ENCODE assay signal across 3 cellular contexts in the genomic region with DNA sequence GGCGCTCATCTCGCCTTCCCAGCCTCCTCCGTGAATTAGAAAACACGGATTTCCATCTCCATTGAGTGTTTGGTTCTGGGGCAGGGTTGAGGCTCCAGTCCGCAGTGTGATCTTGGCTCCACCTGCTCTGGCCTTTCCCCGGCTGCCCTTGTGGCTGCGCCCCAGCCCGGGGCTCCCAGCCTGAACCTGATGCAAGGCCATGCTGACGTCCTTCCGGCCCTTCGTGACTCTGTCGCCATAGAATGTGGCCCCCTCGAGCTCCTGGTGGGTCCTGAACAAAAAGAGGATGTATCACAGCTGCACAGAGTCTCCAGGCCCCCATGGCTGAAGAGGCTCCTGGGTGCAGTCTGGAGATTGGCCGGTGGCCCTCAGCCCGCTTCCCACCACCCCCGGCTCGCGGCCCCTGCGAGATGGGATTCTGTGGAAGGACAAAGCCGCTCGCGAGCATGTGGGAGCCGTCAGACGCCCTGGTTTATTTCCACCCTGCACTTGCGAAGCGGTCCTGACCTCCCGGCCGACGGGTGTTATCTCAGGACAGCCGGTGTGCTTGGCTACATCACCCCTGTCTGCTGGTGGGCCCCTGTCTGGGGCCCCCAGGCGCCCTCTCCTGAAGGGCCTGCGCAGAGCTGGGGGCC.
"Had no signal": no experiment of that assay in that cellular context is flagged by ENCODE, and none has a peak within 500 bp of the region (broad histone marks: within the 10 kb centered on the region; RNA-seq: fewer than 3 reads in every experiment).

No MANE protein-coding gene starts in this region.

- DNase-seq: GDM1, GF-D8 had no signal

- H3K4me3 ChIP-seq: GM12878 had no signal
